In the genomic region with DNA sequence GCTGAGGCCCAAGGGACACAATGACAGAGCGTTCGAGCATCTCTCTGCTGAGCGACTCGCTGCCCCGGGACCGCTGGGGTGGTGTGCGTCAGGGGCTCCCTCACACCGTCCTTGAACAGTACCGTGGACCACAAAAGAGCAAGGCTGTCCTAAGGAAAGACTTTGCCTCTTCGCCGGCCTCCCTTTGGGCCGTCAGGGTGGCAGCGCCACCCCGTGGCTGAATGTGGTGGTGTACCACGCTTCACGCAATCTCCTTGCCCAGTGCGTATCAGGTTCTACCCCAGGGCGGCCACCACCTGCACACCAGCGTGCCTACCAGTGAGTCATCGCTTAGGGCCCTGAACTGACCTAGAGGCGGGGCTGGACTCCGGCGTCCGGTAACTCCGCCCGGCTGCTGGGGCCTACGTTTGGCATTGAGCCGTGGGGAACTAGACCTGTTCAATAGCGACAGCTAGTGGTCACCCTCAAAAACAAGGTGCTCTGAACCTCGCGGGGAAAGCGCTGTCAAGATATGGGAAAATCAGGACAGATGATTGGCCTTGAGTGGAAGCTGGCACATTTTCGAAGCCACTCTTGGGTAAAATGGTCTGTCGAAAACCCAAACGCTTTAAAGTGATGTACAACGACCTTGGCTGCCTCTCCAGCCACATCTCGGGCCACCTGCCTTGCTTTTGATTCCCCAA, we compare ENCODE assay signal across 1 cellular context.
TF ChIP-seq lines count a peak whose summit lies in the region.

No MANE protein-coding gene starts in this region.

TF ChIP-seq in K562, 482 proteins besides CTCF, POLR2A, EP300 and RAD21 (continued from another document and continues in another):
- TF ChIP-seq, protein P1, sequence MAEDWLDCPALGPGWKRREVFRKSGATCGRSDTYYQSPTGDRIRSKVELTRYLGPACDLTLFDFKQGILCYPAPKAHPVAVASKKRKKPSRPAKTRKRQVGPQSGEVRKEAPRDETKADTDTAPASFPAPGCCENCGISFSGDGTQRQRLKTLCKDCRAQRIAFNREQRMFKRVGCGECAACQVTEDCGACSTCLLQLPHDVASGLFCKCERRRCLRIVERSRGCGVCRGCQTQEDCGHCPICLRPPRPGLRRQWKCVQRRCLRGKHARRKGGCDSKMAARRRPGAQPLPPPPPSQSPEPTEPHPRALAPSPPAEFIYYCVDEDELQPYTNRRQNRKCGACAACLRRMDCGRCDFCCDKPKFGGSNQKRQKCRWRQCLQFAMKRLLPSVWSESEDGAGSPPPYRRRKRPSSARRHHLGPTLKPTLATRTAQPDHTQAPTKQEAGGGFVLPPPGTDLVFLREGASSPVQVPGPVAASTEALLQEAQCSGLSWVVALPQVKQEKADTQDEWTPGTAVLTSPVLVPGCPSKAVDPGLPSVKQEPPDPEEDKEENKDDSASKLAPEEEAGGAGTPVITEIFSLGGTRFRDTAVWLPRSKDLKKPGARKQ (CRISPR knock-in tag; IDR thresholded peaks at IDR 0.05): no peak
- TF ChIP-seq, protein P2, sequence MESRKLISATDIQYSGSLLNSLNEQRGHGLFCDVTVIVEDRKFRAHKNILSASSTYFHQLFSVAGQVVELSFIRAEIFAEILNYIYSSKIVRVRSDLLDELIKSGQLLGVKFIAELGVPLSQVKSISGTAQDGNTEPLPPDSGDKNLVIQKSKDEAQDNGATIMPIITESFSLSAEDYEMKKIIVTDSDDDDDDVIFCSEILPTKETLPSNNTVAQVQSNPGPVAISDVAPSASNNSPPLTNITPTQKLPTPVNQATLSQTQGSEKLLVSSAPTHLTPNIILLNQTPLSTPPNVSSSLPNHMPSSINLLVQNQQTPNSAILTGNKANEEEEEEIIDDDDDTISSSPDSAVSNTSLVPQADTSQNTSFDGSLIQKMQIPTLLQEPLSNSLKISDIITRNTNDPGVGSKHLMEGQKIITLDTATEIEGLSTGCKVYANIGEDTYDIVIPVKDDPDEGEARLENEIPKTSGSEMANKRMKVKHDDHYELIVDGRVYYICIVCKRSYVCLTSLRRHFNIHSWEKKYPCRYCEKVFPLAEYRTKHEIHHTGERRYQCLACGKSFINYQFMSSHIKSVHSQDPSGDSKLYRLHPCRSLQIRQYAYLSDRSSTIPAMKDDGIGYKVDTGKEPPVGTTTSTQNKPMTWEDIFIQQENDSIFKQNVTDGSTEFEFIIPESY (CRISPR knock-in tag; IDR thresholded peaks at IDR 0.05): 0 out of 2 replicates have a peak, but pooled peaks have one; percentile 52
- no peak for TF ChIP-seq GTF2F1 (IDR thresholded peaks at IDR 0.05; ENCODE audit: low read depth, low read length)
- TF ChIP-seq ZNF23 (CRISPR knock-in tag; IDR thresholded peaks at IDR 0.05): no peak
- TF ChIP-seq SIN3B (IDR thresholded peaks at IDR 0.05; ENCODE audit: low read depth): no peak
- TF ChIP-seq, protein P3, sequence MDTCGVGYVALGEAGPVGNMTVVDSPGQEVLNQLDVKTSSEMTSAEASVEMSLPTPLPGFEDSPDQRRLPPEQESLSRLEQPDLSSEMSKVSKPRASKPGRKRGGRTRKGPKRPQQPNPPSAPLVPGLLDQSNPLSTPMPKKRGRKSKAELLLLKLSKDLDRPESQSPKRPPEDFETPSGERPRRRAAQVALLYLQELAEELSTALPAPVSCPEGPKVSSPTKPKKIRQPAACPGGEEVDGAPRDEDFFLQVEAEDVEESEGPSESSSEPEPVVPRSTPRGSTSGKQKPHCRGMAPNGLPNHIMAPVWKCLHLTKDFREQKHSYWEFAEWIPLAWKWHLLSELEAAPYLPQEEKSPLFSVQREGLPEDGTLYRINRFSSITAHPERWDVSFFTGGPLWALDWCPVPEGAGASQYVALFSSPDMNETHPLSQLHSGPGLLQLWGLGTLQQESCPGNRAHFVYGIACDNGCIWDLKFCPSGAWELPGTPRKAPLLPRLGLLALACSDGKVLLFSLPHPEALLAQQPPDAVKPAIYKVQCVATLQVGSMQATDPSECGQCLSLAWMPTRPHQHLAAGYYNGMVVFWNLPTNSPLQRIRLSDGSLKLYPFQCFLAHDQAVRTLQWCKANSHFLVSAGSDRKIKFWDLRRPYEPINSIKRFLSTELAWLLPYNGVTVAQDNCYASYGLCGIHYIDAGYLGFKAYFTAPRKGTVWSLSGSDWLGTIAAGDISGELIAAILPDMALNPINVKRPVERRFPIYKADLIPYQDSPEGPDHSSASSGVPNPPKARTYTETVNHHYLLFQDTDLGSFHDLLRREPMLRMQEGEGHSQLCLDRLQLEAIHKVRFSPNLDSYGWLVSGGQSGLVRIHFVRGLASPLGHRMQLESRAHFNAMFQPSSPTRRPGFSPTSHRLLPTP (IDR thresholded peaks at IDR 0.05; ENCODE audit: borderline replicate concordance, extremely low read depth, insufficient read length): no peak
- no peak; the same call in 1 of the 2 replicates for TF ChIP-seq THRAP3 (IDR thresholded peaks at IDR 0.05; ENCODE audit: borderline replicate concordance)
- TF ChIP-seq ZNF780A (CRISPR knock-in tag; IDR thresholded peaks at IDR 0.05): no peak
- no peak for TF ChIP-seq PHB (CRISPR knock-in tag; IDR thresholded peaks at IDR 0.05)
- TF ChIP-seq, protein P4, sequence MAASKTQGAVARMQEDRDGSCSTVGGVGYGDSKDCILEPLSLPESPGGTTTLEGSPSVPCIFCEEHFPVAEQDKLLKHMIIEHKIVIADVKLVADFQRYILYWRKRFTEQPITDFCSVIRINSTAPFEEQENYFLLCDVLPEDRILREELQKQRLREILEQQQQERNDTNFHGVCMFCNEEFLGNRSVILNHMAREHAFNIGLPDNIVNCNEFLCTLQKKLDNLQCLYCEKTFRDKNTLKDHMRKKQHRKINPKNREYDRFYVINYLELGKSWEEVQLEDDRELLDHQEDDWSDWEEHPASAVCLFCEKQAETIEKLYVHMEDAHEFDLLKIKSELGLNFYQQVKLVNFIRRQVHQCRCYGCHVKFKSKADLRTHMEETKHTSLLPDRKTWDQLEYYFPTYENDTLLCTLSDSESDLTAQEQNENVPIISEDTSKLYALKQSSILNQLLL (CRISPR knock-in tag; IDR thresholded peaks at IDR 0.05; ENCODE audit: borderline replicate concordance): no peak
- no peak for TF ChIP-seq FOXP1 (CRISPR knock-in tag; IDR thresholded peaks at IDR 0.05)
- TF ChIP-seq BDP1 (IDR thresholded peaks at IDR 0.05; ENCODE audit: insufficient read depth, insufficient read length): no peak
- no peak for TF ChIP-seq SAFB2 (IDR thresholded peaks at IDR 0.05; ENCODE audit: borderline replicate concordance, low read depth, low read length, severe bottlenecking)
- no peak for TF ChIP-seq NFIX (CRISPR knock-in tag; IDR thresholded peaks at IDR 0.05; ENCODE audit: low read depth)
- TF ChIP-seq, protein P5, sequence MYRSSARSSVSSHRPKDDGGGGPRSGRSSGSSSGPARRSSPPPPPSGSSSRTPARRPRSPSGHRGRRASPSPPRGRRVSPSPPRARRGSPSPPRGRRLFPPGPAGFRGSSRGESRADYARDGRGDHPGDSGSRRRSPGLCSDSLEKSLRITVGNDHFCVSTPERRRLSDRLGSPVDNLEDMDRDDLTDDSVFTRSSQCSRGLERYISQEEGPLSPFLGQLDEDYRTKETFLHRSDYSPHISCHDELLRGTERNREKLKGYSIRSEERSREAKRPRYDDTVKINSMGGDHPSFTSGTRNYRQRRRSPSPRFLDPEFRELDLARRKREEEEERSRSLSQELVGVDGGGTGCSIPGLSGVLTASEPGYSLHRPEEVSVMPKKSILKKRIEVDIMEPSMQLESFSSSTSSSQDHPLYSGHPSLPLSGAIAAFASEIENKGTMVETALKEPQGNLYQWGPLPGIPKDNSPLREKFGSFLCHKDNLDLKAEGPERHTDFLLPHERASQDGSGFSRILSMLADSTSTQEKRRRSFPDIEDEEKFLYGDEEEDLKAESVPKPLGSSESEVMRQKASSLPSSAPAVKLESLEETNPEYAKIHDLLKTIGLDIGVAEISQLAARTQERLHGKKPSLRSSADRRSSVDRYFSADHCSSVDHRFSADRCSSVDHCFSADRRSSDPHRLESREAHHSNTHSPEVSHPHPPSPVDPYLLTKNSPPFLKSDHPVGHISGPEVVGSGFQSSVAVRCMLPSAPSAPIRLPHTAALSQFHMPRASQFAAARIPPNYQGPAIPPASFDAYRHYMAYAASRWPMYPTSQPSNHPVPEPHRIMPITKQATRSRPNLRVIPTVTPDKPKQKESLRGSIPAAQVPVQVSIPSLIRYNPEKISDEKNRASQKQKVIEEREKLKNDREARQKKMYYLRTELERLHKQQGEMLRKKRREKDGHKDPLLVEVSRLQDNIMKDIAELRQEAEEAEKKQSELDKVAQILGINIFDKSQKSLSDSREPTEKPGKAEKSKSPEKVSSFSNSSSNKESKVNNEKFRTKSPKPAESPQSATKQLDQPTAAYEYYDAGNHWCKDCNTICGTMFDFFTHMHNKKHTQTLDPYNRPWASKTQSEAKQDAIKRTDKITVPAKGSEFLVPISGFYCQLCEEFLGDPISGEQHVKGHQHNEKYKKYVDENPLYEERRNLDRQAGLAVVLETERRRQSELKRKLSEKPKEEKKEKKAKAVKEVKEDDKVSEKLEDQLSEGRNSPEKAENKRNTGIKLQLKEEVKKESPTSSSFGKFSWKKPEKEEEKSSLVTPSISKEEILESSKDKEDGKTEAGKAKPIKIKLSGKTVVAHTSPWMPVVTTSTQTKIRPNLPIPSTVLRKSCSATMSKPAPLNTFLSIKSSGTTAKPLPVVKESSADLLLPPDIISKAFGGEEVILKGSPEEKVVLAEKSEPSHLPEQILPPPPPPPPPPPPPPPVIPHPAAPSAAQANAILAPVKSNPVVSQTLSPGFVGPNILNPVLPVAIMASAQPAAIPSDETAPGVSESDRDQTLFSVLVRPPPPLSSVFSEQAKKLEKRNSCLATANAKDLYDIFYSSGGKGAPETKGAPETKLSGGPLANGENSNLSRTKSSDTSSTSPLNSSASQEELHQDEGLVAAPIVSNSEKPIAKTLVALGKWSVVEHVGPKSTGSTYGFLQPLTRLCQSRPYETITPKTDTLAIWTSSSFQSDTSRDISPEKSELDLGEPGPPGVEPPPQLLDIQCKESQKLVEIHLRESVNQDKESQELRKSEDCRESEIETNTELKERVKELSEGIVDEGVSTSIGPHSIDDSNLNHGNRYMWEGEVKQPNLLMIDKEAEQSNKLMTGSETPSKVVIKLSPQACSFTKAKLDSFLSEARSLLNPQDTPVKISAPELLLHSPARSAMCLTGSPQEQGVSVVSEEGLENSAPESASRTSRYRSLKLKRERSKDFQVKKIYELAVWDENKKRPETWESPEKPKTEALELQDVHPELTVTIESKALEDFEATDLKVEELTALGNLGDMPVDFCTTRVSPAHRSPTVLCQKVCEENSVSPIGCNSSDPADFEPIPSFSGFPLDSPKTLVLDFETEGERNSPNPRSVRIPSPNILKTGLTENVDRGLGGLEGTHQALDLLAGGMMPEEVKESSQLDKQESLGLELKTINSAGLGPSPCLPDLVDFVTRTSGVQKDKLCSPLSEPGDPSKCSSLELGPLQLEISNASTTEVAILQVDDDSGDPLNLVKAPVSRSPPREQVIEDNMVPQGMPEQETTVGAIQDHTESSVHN (IDR thresholded peaks at IDR 0.05; ENCODE audit: borderline replicate concordance in 1 of 2, low read depth in 1 of 2): no peak
- TF ChIP-seq EWSR1 (IDR thresholded peaks at IDR 0.05; ENCODE audit: borderline replicate concordance, low read depth, partially characterized antibody): no peak
- TF ChIP-seq ZNF224 (CRISPR knock-in tag; IDR thresholded peaks at IDR 0.05): no peak
